In genomic region chr9:84138543-84138942, GRCh38 we compare ENCODE assay signal across 15 cellular contexts.
DNase-seq lines count a peak whose midpoint lies in the region; TF ChIP-seq lines count a peak whose summit lies in the region.
"Had no signal": no experiment of that assay in that cellular context is flagged by ENCODE, and none has a peak within 500 bp of the region (broad histone marks: within the 10 kb centered on the region; RNA-seq: fewer than 3 reads in every experiment).

No MANE protein-coding gene starts in this region.

- H3K27me3 ChIP-seq in parathyroid adenoma (ENCODE audit: control insufficient read depth, insufficient read depth, low read length), result no peaks in the 10 kb centered on the region

- peak overlapping the region; percentile 48 for H3K4me2 ChIP-seq in parathyroid adenoma (ENCODE audit: low read length)

- no peak for TF ChIP-seq RAD21 in Ishikawa (IDR thresholded peaks at IDR 0.05; ENCODE audit: low read depth)

- no peaks in the 10 kb centered on the region for H3K79me2 ChIP-seq in parathyroid adenoma

- H3K36me3 ChIP-seq in parathyroid adenoma (ENCODE audit: control insufficient read depth, insufficient read depth, low read length), result no peaks in the 10 kb centered on the region

- in situ Hi-C loops in ACHN (cut with HindIII; ENCODE audit: low pct_ligation_motif_present, low pct_unique_long_range_greater_than_20kb, low sequenced_read_pairs), result no loop called here

- H3K9ac ChIP-seq in parathyroid adenoma, result no peak overlapping the region
- H3K9ac ChIP-seq: SK-N-SH had no signal

- no peak overlapping the region for H3K27ac ChIP-seq in parathyroid adenoma

- H3K4me1 ChIP-seq in parathyroid adenoma, result no peaks in the 10 kb centered on the region

- no peaks in the 10 kb centered on the region for H3K9me3 ChIP-seq in parathyroid adenoma (ENCODE audit: control insufficient read depth, low read length)
- H3K9me3 ChIP-seq: SK-N-SH had no signal

- no peak for TF ChIP-seq CTCF in epithelial cell of esophagus (IDR thresholded peaks at IDR 0.05; ENCODE audit: insufficient read depth, low read depth, low read length, missing control alignments)
- TF ChIP-seq CTCF in parathyroid adenoma (IDR thresholded peaks at IDR 0.05), result no peak

- TF ChIP-seq EP300 in Ishikawa (IDR thresholded peaks at IDR 0.05; ENCODE audit: borderline replicate concordance), result peak; percentile 50; the same call in 1 of the 2 replicates

- no peak overlapping the region for H2AFZ ChIP-seq in parathyroid adenoma

- DNase-seq in ACHN, result peak; percentile 13
- peak; percentile 8 for DNase-seq in epithelial cell of esophagus (ENCODE audit: low read depth)
- no peak for DNase-seq in cerebellum (ENCODE audit: low spot score)
- no peak for DNase-seq in activated T-cell treated with anti-CD3 and anti-CD28 coated beads, Interleukin-2, amount 50 U/mL, for 1 hour
- no peak for DNase-seq in NCI-H1105 treated with DMSO at 0.1 percent for 48 hours (lab: John Stamatoyannopoulos, UW)
- DNase-seq: AML-193; CD4-positive, alpha-beta memory T cell; GF-D8; IMR-90; NCI-H1048; NCI-H524 treated with DMSO at 0.1 percent for 48 hours; SK-N-SH; SW 1271 had no signal

- H3K4me3 ChIP-seq in epithelial cell of esophagus (ENCODE audit: low read length) (no peak overlapping the region), parathyroid adenoma (ENCODE audit: low read depth, low read length) (no peak overlapping the region)

TF ChIP-seq in Ishikawa, 13 proteins besides CTCF, POLR2A, EP300 and RAD21:
- TF ChIP-seq FOXM1 (IDR thresholded peaks at IDR 0.05; ENCODE audit: borderline replicate concordance, low read depth), result no peak
- no peak for TF ChIP-seq MAX (IDR thresholded peaks at IDR 0.05)
- no peak for TF ChIP-seq YY1 (IDR thresholded peaks at IDR 0.05; ENCODE audit: low read depth)
- peak; percentile 81 for TF ChIP-seq TEAD4 (IDR thresholded peaks at IDR 0.05)
- TF ChIP-seq USF1 (IDR thresholded peaks at IDR 0.05), result peak; percentile 44
- TF ChIP-seq CEBPB (IDR thresholded peaks at IDR 0.05), result no peak
- peak; percentile 63 for TF ChIP-seq NFIC (IDR thresholded peaks at IDR 0.05)
- TF ChIP-seq EGR1 (IDR thresholded peaks at IDR 0.05), result no peak
- no peak for TF ChIP-seq REST (IDR thresholded peaks at IDR 0.05; ENCODE audit: low read depth)

Comparison
In these comparisons a context has a peak if more than half of its experiments do, and no peak if none do; other contexts are left out.
1. DNase-seq: peak in ACHN (single experiment) and epithelial cell of esophagus (single experiment); none in cerebellum (single experiment), activated T-cell treated with anti-CD3 and anti-CD28 coated beads, Interleukin-2, amount 50 U/mL, for 1 hour (single experiment) and NCI-H1105 treated with DMSO at 0.1 percent for 48 hours (single experiment).